In the genomic region with DNA sequence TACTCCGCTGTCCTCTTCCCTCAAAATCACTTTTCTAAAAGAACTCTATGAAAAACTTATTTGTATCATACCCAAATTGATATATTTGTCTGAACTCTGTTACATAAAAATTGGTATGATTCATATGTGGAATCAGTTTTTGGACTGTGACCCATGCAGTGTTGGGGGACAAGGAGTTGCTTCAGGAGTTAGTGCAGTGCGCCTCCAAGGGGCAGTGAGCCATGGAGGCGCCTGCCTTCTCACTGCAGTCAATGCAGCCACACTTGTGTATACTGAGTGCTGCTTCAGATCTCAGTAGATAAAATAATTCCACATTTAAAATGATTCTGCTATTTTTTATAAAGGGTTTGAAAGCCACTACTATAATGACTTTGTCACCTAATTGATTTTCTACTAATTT, we compare ENCODE assay signal across 14 cellular contexts. TPM values are rescaled to one million over a fixed set of nuclear protein-coding genes. Genes with fewer than 3 reads are reported as not detected.
DNase-seq lines count a peak whose midpoint lies in the region; ATAC-seq and TF ChIP-seq lines count a peak whose summit lies in the region.
"Had no signal": no experiment of that assay in that cellular context is flagged by ENCODE, and none has a peak within 500 bp of the region (broad histone marks: within the 10 kb centered on the region; RNA-seq: fewer than 3 reads in every experiment).

No MANE protein-coding gene starts in this region.

- no peak overlapping the region for H3K4me3 Mint-ChIP-seq in activated T-helper 17 cell treated with anti-CD3 and anti-CD28 coated beads, Interleukin-2, amount 50 U/mL, for 72 hours
- H3K4me3 Mint-ChIP-seq: activated T-helper 1 cell treated with anti-CD3 and anti-CD28 coated beads, Interleukin-12 subunit alpha, Interleukin-12 subunit beta, Interleukin-2, Interleukin-4 antibody, amounts not matched to agents 30 ng/mL and 10 ng/mL and 1 ng/mL, durations not matched to agents 14 hours and 24 hours and 36 hours; mesothelial cell of epicardium had no signal

- peak overlapping the region; percentile 24 for H3K27ac ChIP-seq in mesodermal cell (ENCODE audit: low read depth, low read length, severe bottlenecking)
- H3K27ac ChIP-seq: stomach had no signal

- DNase-seq in GM12864 (ENCODE audit: low read depth) (no peak), LHCN-M2 (ENCODE audit: low read depth) (peak; percentile 9), NCI-H1105 treated with DMSO at 0.1 percent for 48 hours (lab: John Stamatoyannopoulos, UW) (no peak), DMS53 (lab: John Stamatoyannopoulos, UW) (no peak), NCI-H1048 (lab: John Stamatoyannopoulos, UW) (no peak)
- DNase-seq: activated CD4-positive, alpha-beta T cell treated with anti-CD3 and anti-CD28 coated beads, Interleukin-2, amount 50 U/mL, for 48 hours; aorta; cortex of kidney; stomach had no signal

- no peaks in the 10 kb centered on the region for H3K9me3 Mint-ChIP-seq in activated T-helper 17 cell treated with anti-CD3 and anti-CD28 coated beads, Interleukin-2, amount 50 U/mL, for 72 hours
- H3K9me3 Mint-ChIP-seq: activated T-helper 1 cell treated with anti-CD3 and anti-CD28 coated beads, Interleukin-12 subunit alpha, Interleukin-12 subunit beta, Interleukin-2, Interleukin-4 antibody, amounts not matched to agents 30 ng/mL and 10 ng/mL and 1 ng/mL, durations not matched to agents 14 hours and 24 hours and 36 hours; mesothelial cell of epicardium had no signal

- TF ChIP-seq CTCF in GM12864 (IDR thresholded peaks at IDR 0.05; ENCODE audit: low read depth, low read length, missing control alignments) = peak; percentile 17

- H3K36me3 ChIP-seq in mesodermal cell (ENCODE audit: control insufficient read depth, insufficient read depth, low read length) = peaks cover 21% of the 10 kb centered on the region

- H3K27me3 Mint-ChIP-seq in activated T-helper 17 cell treated with anti-CD3 and anti-CD28 coated beads, Interleukin-2, amount 50 U/mL, for 72 hours = no peaks in the 10 kb centered on the region

- H3K4me1 Mint-ChIP-seq in activated T-helper 17 cell treated with anti-CD3 and anti-CD28 coated beads, Interleukin-2, amount 50 U/mL, for 72 hours = peaks cover 9% of the 10 kb centered on the region

- 80% methylated on average over 1 of the region's 3 CpGs; no CpG with 5 or more reads in 1 of the 2 experiments for WGBS in mesodermal cell (ENCODE audit: insufficient coverage in 2 of 2), 2 experiments

- H3K27ac Mint-ChIP-seq in activated T-helper 17 cell treated with anti-CD3 and anti-CD28 coated beads, Interleukin-2, amount 50 U/mL, for 72 hours = peak overlapping the region; percentile 48
- H3K27ac Mint-ChIP-seq: activated T-helper 1 cell treated with anti-CD3 and anti-CD28 coated beads, Interleukin-12 subunit alpha, Interleukin-12 subunit beta, Interleukin-2, Interleukin-4 antibody, amounts not matched to agents 30 ng/mL and 10 ng/mL and 1 ng/mL, durations not matched to agents 14 hours and 24 hours and 36 hours; mesothelial cell of epicardium had no signal

- ATAC-seq in activated T-helper 17 cell treated with anti-CD3 and anti-CD28 coated beads, Interleukin-2, amount 50 U/mL, for 72 hours (replicated peaks) = no peak

- no peaks in the 10 kb centered on the region for H3K9me3 ChIP-seq in mesodermal cell (ENCODE audit: control insufficient read depth, low read length)
- H3K9me3 ChIP-seq: stomach had no signal

- peaks cover 83% of the 10 kb centered on the region for H3K36me3 Mint-ChIP-seq in activated T-helper 17 cell treated with anti-CD3 and anti-CD28 coated beads, Interleukin-2, amount 50 U/mL, for 72 hours (ENCODE audit: low read depth)

- peaks cover 19% of the 10 kb centered on the region for H3K4me1 ChIP-seq in mesodermal cell (ENCODE audit: control insufficient read depth, insufficient read depth, low read length, poor library complexity, severe bottlenecking)

- H3K4me3 ChIP-seq in GM12864 (ENCODE audit: low read depth, low read length) (no peak overlapping the region), mesodermal cell (ENCODE audit: extremely low read depth, insufficient read depth, low read length, poor library complexity, severe bottlenecking) (no peak overlapping the region)
- H3K4me3 ChIP-seq: smooth muscle cell, stomach had no signal

RNA-seq across cellular contexts. Expression of gene DGKE, which starts 32.5 kb away (rescaled TPM):
- 2.6 and 3.2 TPM in 2 replicates for total RNA-seq in LHCN-M2 (2014; rRNA removed)
- 1.00 TPM for polyA plus RNA-seq in LHCN-M2 (2012)
- total RNA-seq in activated T-helper 17 cell treated with anti-CD3 and anti-CD28 coated beads, Interleukin-2, amount 50 U/mL, for 72 hours = 10 to 100 TPM; 44.1 to 49.9 TPM
- polyA plus RNA-seq in mesodermal cell (2013, experiment 1 of 2) = 4.6 TPM
- 4.0 TPM for polyA plus RNA-seq in mesodermal cell (2013, experiment 2 of 2)

RNA-seq across cellular contexts. Expression of gene C17orf67, which starts 32.8 kb away (rescaled TPM):
- total RNA-seq in LHCN-M2 (2014; rRNA removed) = 0.06 and 0.69 TPM in 2 replicates
- polyA plus RNA-seq in LHCN-M2 (2012) = 1.1 TPM
- total RNA-seq in activated T-helper 17 cell treated with anti-CD3 and anti-CD28 coated beads, Interleukin-2, amount 50 U/mL, for 72 hours = 1 to 10 TPM; 5.0 to 5.6 TPM
- polyA plus RNA-seq in mesodermal cell (2013, experiment 1 of 2) = 2.3 TPM
- polyA plus RNA-seq in mesodermal cell (2013, experiment 2 of 2) = 1.8 TPM
- total RNA-seq: smooth muscle cell had no signal

RNA-seq across cellular contexts. Expression of gene TRIM25, which starts 47.4 kb away (rescaled TPM):
- total RNA-seq in LHCN-M2 (2014; rRNA removed) = 17.1 and 22.8 TPM in 2 replicates
- 28.0 TPM for polyA plus RNA-seq in LHCN-M2 (2012)
- total RNA-seq in activated T-helper 17 cell treated with anti-CD3 and anti-CD28 coated beads, Interleukin-2, amount 50 U/mL, for 72 hours = 100 to 1,000 TPM; 121 to 285 TPM
- polyA plus RNA-seq in mesodermal cell (2013, experiment 1 of 2) = 11.1 TPM
- polyA plus RNA-seq in mesodermal cell (2013, experiment 2 of 2) = 16.5 TPM

Comparison
In these comparisons a context has a peak if more than half of its experiments do, and no peak if none do; other contexts are left out.
1. RNA of gene DGKE, which starts 32.5 kb away (total RNA-seq): 44.1 to 49.9 TPM in activated T-helper 17 cell treated with anti-CD3 and anti-CD28 coated beads, Interleukin-2, amount 50 U/mL, for 72 hours; 2.6 to 3.2 TPM in LHCN-M2; every median in the first group is over 10 times any median in the second.